20 cellular contexts compared by ENCODE assay signal in genomic region chr5:58018016-58018415, GRCh38.
DNase-seq lines count a peak whose midpoint lies in the region; ATAC-seq, FAIRE-seq and TF ChIP-seq lines count a peak whose summit lies in the region.
"Had no signal": no experiment of that assay in that cellular context is flagged by ENCODE, and none has a peak within 500 bp of the region (broad histone marks: within the 10 kb centered on the region; RNA-seq: fewer than 3 reads in every experiment).

No MANE protein-coding gene starts in this region.

- TF ChIP-seq CTCF in endothelial cell of umbilical vein (IDR thresholded peaks at IDR 0.05; ENCODE audit: extremely low read depth in 1 of 2, insufficient read depth in 1 of 2, low read depth in 1 of 2, low read length in 2 of 2) (no peak), neural progenitor cell (IDR thresholded peaks at IDR 0.05) (no peak)

- H4K20me1 ChIP-seq in endothelial cell of umbilical vein (replicated peaks; ENCODE audit: control insufficient read depth, extremely low read depth, insufficient read depth, low read length), result no peaks in the 10 kb centered on the region
- H4K20me1 ChIP-seq in neural progenitor cell (ENCODE audit: low read depth), result no peaks in the 10 kb centered on the region
- H4K20me1 ChIP-seq: BLaER1 had no signal

- H2AFZ ChIP-seq in endothelial cell of umbilical vein (ENCODE audit: low read depth, low read length) (no peak overlapping the region), neural progenitor cell (replicated peaks) (no peak overlapping the region)

- H3K27ac ChIP-seq in endothelial cell of umbilical vein (ENCODE audit: insufficient read depth, low read depth, low read length) (no peak overlapping the region), neural progenitor cell (no peak overlapping the region)
- H3K27ac ChIP-seq: 22Rv1, BLaER1 had no signal

- no peaks in the 10 kb centered on the region for H3F3A ChIP-seq in neural progenitor cell (ENCODE audit: low read depth)

- H3K27me3 ChIP-seq in endothelial cell of umbilical vein (ENCODE audit: control insufficient read depth in 2 of 2, insufficient read depth in 2 of 2, low read length in 2 of 2) (no peaks in the 10 kb centered on the region), neural progenitor cell (no peaks in the 10 kb centered on the region)
- H3K27me3 ChIP-seq: BLaER1 had no signal

- H3K4me2 ChIP-seq in endothelial cell of umbilical vein (ENCODE audit: insufficient read depth, low read length) (no peak overlapping the region), neural progenitor cell (peak overlapping the region; percentile 37)
- H3K4me2 ChIP-seq: BLaER1 had no signal

- peaks cover 18% of the 10 kb centered on the region for H3K4me1 ChIP-seq in endothelial cell of umbilical vein (ENCODE audit: control insufficient read depth, extremely low read depth, insufficient read depth, low read length)
- peaks cover 20% of the 10 kb centered on the region for H3K4me1 ChIP-seq in neural progenitor cell
- H3K4me1 ChIP-seq: BLaER1 had no signal

- POLR2A ChIA-PET in endothelial cell of umbilical vein (lab: Charles Lee), result interaction anchor here (1.7 kb wide), 1 partner anchor 442 kb away, joined by 5 read pairs; the partner anchor contains the start of gene PLK2

- H3K36me3 ChIP-seq in endothelial cell of umbilical vein (ENCODE audit: control insufficient read depth in 2 of 2, extremely low read depth in 1 of 2, insufficient read depth in 2 of 2, low read length in 2 of 2) (no peaks in the 10 kb centered on the region), neural progenitor cell (no peaks in the 10 kb centered on the region)
- H3K36me3 ChIP-seq: BLaER1 had no signal

- no peaks in the 10 kb centered on the region for H3K9me3 Mint-ChIP-seq in neural progenitor cell
- H3K9me3 Mint-ChIP-seq: H9 had no signal

- H3K4me3 Mint-ChIP-seq in neural progenitor cell, result no peak overlapping the region
- H3K4me3 Mint-ChIP-seq: CD14-positive monocyte; CD4-positive, alpha-beta memory T cell; H9 had no signal

- no peak overlapping the region for H3K9ac ChIP-seq in endothelial cell of umbilical vein (replicated peaks; ENCODE audit: extremely low read depth, insufficient read depth, low read length)
- no peak overlapping the region for H3K9ac ChIP-seq in neural progenitor cell
- H3K9ac ChIP-seq: BLaER1 had no signal

- H3K4me3 ChIP-seq in endothelial cell of umbilical vein (replicated peaks in 1 of 3; ENCODE audit: insufficient read depth in 1 of 3, low read depth in 1 of 3, low read length in 3 of 3) (no peak overlapping the region), neural progenitor cell (no peak overlapping the region)
- H3K4me3 ChIP-seq: BLaER1 had no signal

- no peaks in the 10 kb centered on the region for H3K9me1 ChIP-seq in endothelial cell of umbilical vein (replicated peaks; ENCODE audit: control insufficient read depth, extremely low read depth, insufficient read depth, low read length)

- CTCF ChIA-PET in endothelial cell of umbilical vein (lab: Charles Lee), result interaction anchor here (1.2 to 1.6 kb wide), 2 partner anchors 238 to 518 kb away, joined by 4 read pairs; no protein-coding TSS in a partner anchor

- DNase-seq in NCI-H524 (lab: John Stamatoyannopoulos, UW), result peak; percentile 30 to 74
- DNase-seq in NCI-H524 treated with DMSO at 0.1 percent for 48 hours (lab: John Stamatoyannopoulos, UW), result no peak
- DNase-seq in endothelial cell of umbilical vein (ENCODE audit: low read depth, low spot score), result peak; percentile 1
- no peak for DNase-seq in neural progenitor cell (ENCODE audit: low spot score)
- no peak for DNase-seq in Right ventricle myocardium inferior (ENCODE audit: missing footprints)
- DNase-seq: CD4-positive, alpha-beta memory T cell; DMS153; DMS79; GDM1; GOT3; H9; IMR-90 had no signal

- peaks cover 2% of the 10 kb centered on the region for H3K36me3 Mint-ChIP-seq in neural progenitor cell
- H3K36me3 Mint-ChIP-seq: CD14-positive monocyte; CD4-positive, alpha-beta memory T cell had no signal

- dilution Hi-C loops in endothelial cell of umbilical vein (cut with MboI; ENCODE audit: extremely low pct_ligation_motif_present, low sequenced_read_pairs), result no loop called here

- H3K27ac Mint-ChIP-seq in neural progenitor cell, result peak overlapping the region; percentile 85
- H3K27ac Mint-ChIP-seq: CD14-positive monocyte; CD4-positive, alpha-beta memory T cell; H9 had no signal

- H3K27me3 Mint-ChIP-seq in neural progenitor cell (ENCODE audit: insufficient read depth, low read depth), result peaks cover 3% of the 10 kb centered on the region

- TF ChIP-seq POLR2A in endothelial cell of umbilical vein (IDR thresholded peaks at IDR 0.05; ENCODE audit: low read depth, low read length), result no peak

- intact Hi-C loops in endothelial cell of umbilical vein (cut with micrococcal nuclease), result loop anchor here (2.0 kb wide), 1 partner anchor 229 kb away; no protein-coding TSS in a partner anchor
- intact Hi-C loops in Right ventricle myocardium inferior (cut with DNase I), result loop anchor here (10.0 kb wide), 1 partner anchor 447 kb away; the partner anchor contains the start of gene PLK2

- no TSS peak for BruUV-seq in endothelial cell of umbilical vein (replicated peaks; lab: Mats Ljungman, UMichigan)

- peaks cover 48% of the 10 kb centered on the region for H3K4me1 Mint-ChIP-seq in neural progenitor cell
- H3K4me1 Mint-ChIP-seq: CD14-positive monocyte; CD4-positive, alpha-beta memory T cell had no signal

- ATAC-seq in Right ventricle myocardium inferior (no peak), GM19467 (IDR thresholded peaks at IDR 0.05; ENCODE audit: unreplicated experiment) (no peak), HG03159 (IDR thresholded peaks at IDR 0.05; ENCODE audit: unreplicated experiment) (no peak)

- H3K9me3 ChIP-seq in endothelial cell of umbilical vein (replicated peaks; ENCODE audit: control insufficient read depth, insufficient read depth, low read length) (no peaks in the 10 kb centered on the region), neural progenitor cell (ENCODE audit: low read depth) (no peaks in the 10 kb centered on the region)
- H3K9me3 ChIP-seq: BLaER1 had no signal

- H3K79me2 ChIP-seq in endothelial cell of umbilical vein (ENCODE audit: control insufficient read depth, insufficient read depth, low read length) (no peaks in the 10 kb centered on the region), neural progenitor cell (ENCODE audit: low read depth) (no peaks in the 10 kb centered on the region)

- FAIRE-seq in endothelial cell of umbilical vein (lab: Jason Lieb, UNC), result no peak
- FAIRE-seq: GM12892, GM18507, HTR-8/SVneo had no signal

TF ChIP-seq in endothelial cell of umbilical vein, 7 proteins besides CTCF, POLR2A, EP300 and RAD21:
- TF ChIP-seq JUN (IDR thresholded peaks at IDR 0.05; ENCODE audit: borderline replicate concordance, insufficient read depth, insufficient read length, low read depth) (no peak), MYC (IDR thresholded peaks at IDR 0.05; ENCODE audit: low read depth, low read length) (no peak), GATA2 (IDR thresholded peaks at IDR 0.05; ENCODE audit: insufficient read depth, insufficient read length, low read depth, low read length) (no peak), POLR2AphosphoS5 (IDR thresholded peaks at IDR 0.05; ENCODE audit: insufficient read depth, low read depth, low read length) (no peak), EZH2 (IDR thresholded peaks at IDR 0.05; ENCODE audit: borderline replicate concordance, low read depth, low read length, severe bottlenecking) (no peak), FOS (IDR thresholded peaks at IDR 0.05; ENCODE audit: borderline replicate concordance, insufficient read depth, low read length) (no peak), MAX (IDR thresholded peaks at IDR 0.05; ENCODE audit: insufficient read depth, insufficient read length) (no peak)
TF ChIP-seq in endothelial cell of umbilical vein: peak in this region for 0.

Comparison
In these comparisons a context has a peak if more than half of its experiments do, and no peak if none do; other contexts are left out.
1. DNase-seq: peak in NCI-H524 (2 of 2) and endothelial cell of umbilical vein (single experiment); none in NCI-H524 treated with DMSO at 0.1 percent for 48 hours (single experiment), neural progenitor cell (single experiment) and Right ventricle myocardium inferior (single experiment).